10 cellular contexts compared by ENCODE assay signal in genomic region chr13:31982540-31982939, GRCh38. TPM values are rescaled to one million over a fixed set of nuclear protein-coding genes. Genes with fewer than 3 reads are reported as not detected.
DNase-seq lines count a peak whose midpoint lies in the region; ATAC-seq and TF ChIP-seq lines count a peak whose summit lies in the region.
"Had no signal": no experiment of that assay in that cellular context is flagged by ENCODE, and none has a peak within 500 bp of the region (broad histone marks: within the 10 kb centered on the region; RNA-seq: fewer than 3 reads in every experiment).

No MANE protein-coding gene starts in this region.

- H3K9me3 Mint-ChIP-seq in activated CD8-positive, alpha-beta T cell treated with anti-CD3 and anti-CD28 coated beads for 36 hours, result no peaks in the 10 kb centered on the region
- H3K9me3 Mint-ChIP-seq in activated CD8-positive, alpha-beta T cell treated with anti-CD3 and anti-CD28 coated beads, Interleukin-2, amount 10 ng/mL, durations not matched to agents 7 days and 5 days (ENCODE audit: insufficient read depth), result no peaks in the 10 kb centered on the region

- WGBS in gastroesophageal sphincter (ENCODE audit: low coverage in 1 of 2), 2 donors, result 52 to 65% methylated on average over 5 of the region's 5 CpGs

- POLR2A ChIA-PET in activated CD8-positive, alpha-beta T cell treated with anti-CD3 and anti-CD28 coated beads for 36 hours (lab: Charles Lee), result no interaction called here
- POLR2A ChIA-PET in activated CD8-positive, alpha-beta T cell treated with anti-CD3 and anti-CD28 coated beads, Interleukin-2, amount 10 ng/mL, durations not matched to agents 7 days and 5 days (lab: Charles Lee), result interaction anchor here (0.6 kb wide), 1 partner anchor 102 kb away, joined by 5 read pairs; no protein-coding TSS in a partner anchor

- intact Hi-C loops in activated CD8-positive, alpha-beta T cell treated with anti-CD3 and anti-CD28 coated beads for 36 hours (cut with micrococcal nuclease), result no loop called here
- intact Hi-C loops in tibial artery (cut with DNase I; ENCODE audit: low total_unique reads), result no loop called here

- ATAC-seq in activated CD8-positive, alpha-beta T cell treated with anti-CD3 and anti-CD28 coated beads for 36 hours, result no peak
- ATAC-seq in activated CD8-positive, alpha-beta T cell treated with anti-CD3 and anti-CD28 coated beads, Interleukin-2, amount 10 ng/mL, durations not matched to agents 7 days and 5 days, result no peak
- ATAC-seq in gastroesophageal sphincter (peak; percentile 66), HG03039 (IDR thresholded peaks at IDR 0.05; ENCODE audit: unreplicated experiment) (no peak), HG02973 (IDR thresholded peaks at IDR 0.05; ENCODE audit: unreplicated experiment) (no peak)

- no peak for TF ChIP-seq EP300 in gastroesophageal sphincter (IDR thresholded peaks at IDR 0.05)

- H3K4me1 ChIP-seq in gastroesophageal sphincter, result no peaks in the 10 kb centered on the region
- peaks cover 0 to 34% (median 4%) of the 10 kb centered on the region in 4 donors for H3K4me1 ChIP-seq in tibial artery

- no peak overlapping the region for H3K27ac ChIP-seq in gastroesophageal sphincter
- no peak overlapping the region for H3K27ac ChIP-seq in tibial artery
- H3K27ac ChIP-seq: BLaER1 treated with 17β-estradiol and CSF1 and Interleukin-3, amounts not matched to agents 10 nM and 100 nM; SK-N-MC had no signal

- no peak for TF ChIP-seq POLR2A in gastroesophageal sphincter (IDR thresholded peaks at IDR 0.05)

- H3K4me3 Mint-ChIP-seq in activated CD8-positive, alpha-beta T cell treated with anti-CD3 and anti-CD28 coated beads for 36 hours, result no peak overlapping the region
- no peak overlapping the region for H3K4me3 Mint-ChIP-seq in activated CD8-positive, alpha-beta T cell treated with anti-CD3 and anti-CD28 coated beads, Interleukin-2, amount 10 ng/mL, durations not matched to agents 7 days and 5 days

- CTCF ChIA-PET in activated CD8-positive, alpha-beta T cell treated with anti-CD3 and anti-CD28 coated beads for 36 hours (lab: Charles Lee), result no interaction called here
- CTCF ChIA-PET in activated CD8-positive, alpha-beta T cell treated with anti-CD3 and anti-CD28 coated beads, Interleukin-2, amount 10 ng/mL, durations not matched to agents 7 days and 5 days (lab: Charles Lee), result no interaction called here

- H3K4me3 ChIP-seq in gastroesophageal sphincter (no peak overlapping the region), tibial artery (no peak overlapping the region)
- H3K4me3 ChIP-seq: BLaER1 treated with 17β-estradiol and CSF1 and Interleukin-3, amounts not matched to agents 10 nM and 100 nM; SK-N-MC had no signal

- H3K4me1 Mint-ChIP-seq in activated CD8-positive, alpha-beta T cell treated with anti-CD3 and anti-CD28 coated beads for 36 hours (ENCODE audit: low read depth), result no peaks in the 10 kb centered on the region
- H3K4me1 Mint-ChIP-seq in activated CD8-positive, alpha-beta T cell treated with anti-CD3 and anti-CD28 coated beads, Interleukin-2, amount 10 ng/mL, durations not matched to agents 7 days and 5 days (ENCODE audit: low read depth), result no peaks in the 10 kb centered on the region

- no peaks in the 10 kb centered on the region for H3K9me3 ChIP-seq in gastroesophageal sphincter
- no peaks in the 10 kb centered on the region for H3K9me3 ChIP-seq in tibial artery

- H3K27ac Mint-ChIP-seq in activated CD8-positive, alpha-beta T cell treated with anti-CD3 and anti-CD28 coated beads for 36 hours, result no peak overlapping the region
- H3K27ac Mint-ChIP-seq in activated CD8-positive, alpha-beta T cell treated with anti-CD3 and anti-CD28 coated beads, Interleukin-2, amount 10 ng/mL, durations not matched to agents 7 days and 5 days, result no peak overlapping the region

- H3K27me3 Mint-ChIP-seq in activated CD8-positive, alpha-beta T cell treated with anti-CD3 and anti-CD28 coated beads for 36 hours, result peaks cover 9% of the 10 kb centered on the region
- peaks cover 3% of the 10 kb centered on the region for H3K27me3 Mint-ChIP-seq in activated CD8-positive, alpha-beta T cell treated with anti-CD3 and anti-CD28 coated beads, Interleukin-2, amount 10 ng/mL, durations not matched to agents 7 days and 5 days (ENCODE audit: low read depth)

- no peak for TF ChIP-seq CTCF in activated CD8-positive, alpha-beta T cell treated with anti-CD3 and anti-CD28 coated beads for 36 hours (IDR thresholded peaks at IDR 0.05)
- no peak for TF ChIP-seq CTCF in gastroesophageal sphincter (IDR thresholded peaks at IDR 0.05)
- no peak for TF ChIP-seq CTCF in tibial artery (IDR thresholded peaks at IDR 0.05)

- H3K36me3 Mint-ChIP-seq in activated CD8-positive, alpha-beta T cell treated with anti-CD3 and anti-CD28 coated beads for 36 hours (ENCODE audit: low read depth), result no peaks in the 10 kb centered on the region
- H3K36me3 Mint-ChIP-seq in activated CD8-positive, alpha-beta T cell treated with anti-CD3 and anti-CD28 coated beads, Interleukin-2, amount 10 ng/mL, durations not matched to agents 7 days and 5 days (ENCODE audit: low read depth), result no peaks in the 10 kb centered on the region

- DNase-seq in activated CD8-positive, alpha-beta T cell treated with anti-CD3 and anti-CD28 coated beads for 36 hours, result peak; percentile 3
- no peak for DNase-seq in activated CD8-positive, alpha-beta T cell treated with anti-CD3 and anti-CD28 coated beads, Interleukin-2, amount 10 ng/mL, durations not matched to agents 7 days and 5 days
- DNase-seq in SIG-M5 treated with dmso at 0.1 percent for 504 hours (lab: John Stamatoyannopoulos, UW; ENCODE audit: unreplicated experiment), result peak; percentile 47
- peak; percentile 82 to 84 for DNase-seq in tibial artery
- no peak for DNase-seq in activated effector memory CD4-positive, alpha-beta T cell treated with Interleukin-2 at 50 U/mL for 16 hours

- H3K27me3 ChIP-seq in gastroesophageal sphincter (no peaks in the 10 kb centered on the region), tibial artery (no peaks in the 10 kb centered on the region)
- H3K27me3 ChIP-seq: BLaER1 treated with 17β-estradiol and CSF1 and Interleukin-3, amounts not matched to agents 10 nM and 100 nM had no signal

- no peaks in the 10 kb centered on the region for H3K36me3 ChIP-seq in gastroesophageal sphincter
- H3K36me3 ChIP-seq in tibial artery, result no peaks in the 10 kb centered on the region
- H3K36me3 ChIP-seq: BLaER1 treated with 17β-estradiol and CSF1 and Interleukin-3, amounts not matched to agents 10 nM and 100 nM had no signal

RNA-seq across cellular contexts. Expression of gene FRY, which starts 49.0 kb away (rescaled TPM):
- under 1 TPM; 0.58 to 0.68 TPM for total RNA-seq in activated CD8-positive, alpha-beta T cell treated with anti-CD3 and anti-CD28 coated beads for 36 hours
- total RNA-seq in activated CD8-positive, alpha-beta T cell treated with anti-CD3 and anti-CD28 coated beads, Interleukin-2, amount 10 ng/mL, durations not matched to agents 7 days and 5 days, result 1 to 10 TPM in 1 of 2 experiments, under 1 TPM in 1; 0.47 to 1.4 TPM
- total RNA-seq in gastroesophageal sphincter, result 100 to 1,000 TPM in 3 of 4 donors, 10 to 100 TPM in 1; 99.5 to 285 (median 158) TPM

Comparison
In these comparisons a context has a peak if more than half of its experiments do, and no peak if none do; other contexts are left out.
1. DNase-seq: peak in activated CD8-positive, alpha-beta T cell treated with anti-CD3 and anti-CD28 coated beads for 36 hours (single experiment), SIG-M5 treated with dmso at 0.1 percent for 504 hours (single experiment) and tibial artery (2 of 2); none in activated CD8-positive, alpha-beta T cell treated with anti-CD3 and anti-CD28 coated beads, Interleukin-2, amount 10 ng/mL, durations not matched to agents 7 days and 5 days (single experiment) and activated effector memory CD4-positive, alpha-beta T cell treated with Interleukin-2 at 50 U/mL for 16 hours (single experiment).
2. RNA of gene FRY, which starts 49.0 kb away (total RNA-seq): 99.5 to 285 TPM in gastroesophageal sphincter; 0.47 to 1.4 TPM in activated CD8-positive, alpha-beta T cell treated with anti-CD3 and anti-CD28 coated beads, Interleukin-2, amount 10 ng/mL, durations not matched to agents 7 days and 5 days and 0.58 to 0.68 TPM in activated CD8-positive, alpha-beta T cell treated with anti-CD3 and anti-CD28 coated beads for 36 hours; every median in the first group is over 10 times any median in the second.